18 cellular contexts compared by ENCODE assay signal in the genomic region with DNA sequence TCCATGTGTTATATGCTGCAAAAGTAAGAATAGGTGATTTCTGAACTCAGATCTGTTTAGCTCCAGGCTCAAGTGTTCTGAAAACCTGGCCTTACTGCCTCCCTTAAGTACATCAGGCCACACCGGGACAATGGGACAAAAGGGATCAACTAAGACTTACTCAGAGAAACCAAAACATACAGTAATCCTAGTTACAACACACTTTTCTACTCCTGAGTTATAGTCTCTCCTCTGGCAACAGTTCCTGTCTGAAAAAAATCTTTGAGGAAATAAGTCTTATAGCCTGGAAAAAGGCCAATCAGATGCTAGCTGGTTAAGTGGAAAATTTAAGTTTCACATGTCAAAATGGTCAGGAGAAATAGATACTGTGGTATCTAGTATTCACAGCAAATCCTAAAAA. TPM values are rescaled to one million over a fixed set of nuclear protein-coding genes. Genes with fewer than 3 reads are reported as not detected.
A peak's percentile ranks its signal among the peaks of the same experiment; 100 is the strongest.
DNase-seq lines count a peak whose midpoint lies in the region; ATAC-seq, FAIRE-seq and TF ChIP-seq lines count a peak whose summit lies in the region.
"Had no signal": no experiment of that assay in that cellular context is flagged by ENCODE, and none has a peak within 500 bp of the region (broad histone marks: within the 10 kb centered on the region; RNA-seq: fewer than 3 reads in every experiment).

No MANE protein-coding gene starts in this region.

- H3K4me3 ChIP-seq in CD8-positive, alpha-beta memory T cell (ENCODE audit: low read length), result no peak overlapping the region
- H3K4me3 ChIP-seq in astrocyte of the spinal cord (ENCODE audit: low read depth, low read length), result no peak overlapping the region
- H3K4me3 ChIP-seq in keratinocyte (ENCODE audit: control insufficient read depth in 2 of 3, extremely low read depth in 1 of 3, insufficient read depth in 2 of 3, low read depth in 1 of 3, low read length in 3 of 3), result no peak overlapping the region
- H3K4me3 ChIP-seq: GM12878, lower lobe of right lung, prostate gland had no signal

- no peaks in the 10 kb centered on the region for H4K20me1 ChIP-seq in keratinocyte (ENCODE audit: control insufficient read depth, extremely low read depth, insufficient read depth, low read length)

- H3K4me1 ChIP-seq in CD8-positive, alpha-beta memory T cell (ENCODE audit: insufficient read depth, low read length), result peaks cover 23% of the 10 kb centered on the region
- H3K4me1 ChIP-seq in keratinocyte (ENCODE audit: control insufficient read depth, extremely low read depth, insufficient read depth, low read length), result peaks cover 38% of the 10 kb centered on the region

- no peaks in the 10 kb centered on the region for H3K27me3 ChIP-seq in CD8-positive, alpha-beta memory T cell (ENCODE audit: insufficient read depth, low read length, poor library complexity, severe bottlenecking)
- H3K27me3 ChIP-seq in keratinocyte (ENCODE audit: control insufficient read depth, extremely low read depth, insufficient read depth, low read length), result no peaks in the 10 kb centered on the region

- no peak for TF ChIP-seq CTCF in HFFc6 (IDR thresholded peaks at IDR 0.05)
- no peak for TF ChIP-seq CTCF in astrocyte of the spinal cord (IDR thresholded peaks at IDR 0.05; ENCODE audit: low read depth, low read length)
- TF ChIP-seq CTCF in keratinocyte (optimal IDR thresholded peaks at IDR 0.05 in 1 of 3, IDR thresholded peaks at IDR 0.05 in 1 of 3, conservative IDR thresholded peaks at IDR 0.05 in 1 of 3; ENCODE audit: extremely low read depth in 1 of 3, insufficient read depth in 2 of 3, low read length in 3 of 3), result no peak

- H3K27ac Mint-ChIP-seq in CD8-positive, alpha-beta memory T cell, result peak overlapping the region in 5 of 8 donors; percentile 5 to 58 (median 43)
- peak overlapping the region; percentile 82 for H3K27ac Mint-ChIP-seq in HFFc6
- H3K27ac Mint-ChIP-seq: H9 had no signal

- peaks cover 20% of the 10 kb centered on the region for H3K36me3 ChIP-seq in CD8-positive, alpha-beta memory T cell (ENCODE audit: insufficient read depth, low read length)
- H3K36me3 ChIP-seq in keratinocyte (ENCODE audit: control insufficient read depth in 2 of 2, extremely low read depth in 1 of 2, insufficient read depth in 2 of 2, low read length in 2 of 2), result peaks cover 4 to 19% of the 10 kb centered on the region in 2 experiments
- H3K36me3 ChIP-seq: prostate gland had no signal

- H3K27me3 Mint-ChIP-seq in CD8-positive, alpha-beta memory T cell, result no peaks in the 10 kb centered on the region
- peaks cover 2% of the 10 kb centered on the region for H3K27me3 Mint-ChIP-seq in HFFc6 (ENCODE audit: insufficient read depth)

- no peaks in the 10 kb centered on the region for H3K9me1 ChIP-seq in keratinocyte (ENCODE audit: control insufficient read depth, extremely low read depth, insufficient read depth, low read length)

- H3K36me3 Mint-ChIP-seq in CD8-positive, alpha-beta memory T cell, result peaks cover 20 to 71% (median 24%) of the 10 kb centered on the region in 3 donors
- H3K36me3 Mint-ChIP-seq in HFFc6 (ENCODE audit: low read depth), result peaks cover 65% of the 10 kb centered on the region

- H3K79me2 ChIP-seq in keratinocyte (ENCODE audit: control insufficient read depth, insufficient read depth, low read length), result peaks cover 50% of the 10 kb centered on the region

- in situ Hi-C loops in astrocyte of the spinal cord (cut with HindIII; ENCODE audit: low sequenced_read_pairs), result no loop called here

- no peak overlapping the region for H3K4me3 Mint-ChIP-seq in CD8-positive, alpha-beta memory T cell
- H3K4me3 Mint-ChIP-seq in HFFc6, result no peak overlapping the region
- H3K4me3 Mint-ChIP-seq: H9 had no signal

- H3K27ac ChIP-seq in CD8-positive, alpha-beta memory T cell (ENCODE audit: low read depth, low read length), result no peak overlapping the region
- H3K27ac ChIP-seq in keratinocyte (ENCODE audit: control insufficient read depth, insufficient read depth, low read length), result peak overlapping the region; percentile 40
- H3K27ac ChIP-seq: lower lobe of right lung, prostate gland had no signal

- no peak overlapping the region for H3K9ac ChIP-seq in keratinocyte (ENCODE audit: control insufficient read depth, extremely low read depth, insufficient read depth, low read length)

- peaks cover 37 to 75% (median 72%) of the 10 kb centered on the region in 3 donors for H3K4me1 Mint-ChIP-seq in CD8-positive, alpha-beta memory T cell
- peaks cover 87% of the 10 kb centered on the region for H3K4me1 Mint-ChIP-seq in HFFc6 (ENCODE audit: low read depth)

- no peak for DNase-seq in CD8-positive, alpha-beta memory T cell
- DNase-seq in HFFc6, result peak; percentile 15
- peak; percentile 38 for DNase-seq in astrocyte of the spinal cord (ENCODE audit: low read depth, low spot score)
- no peak for DNase-seq in keratinocyte (ENCODE audit: low read depth, low spot score)
- DNase-seq in SIG-M5 (lab: John Stamatoyannopoulos, UW), result no peak
- DNase-seq: cortex of kidney; H9; Kasumi-1; lower lobe of right lung; NCI-H226; RPMI8226; stimulated activated CD4-positive, alpha-beta T cell treated with anti-CD3 and anti-CD28 coated beads, Interleukin-4, amount 100 ng/mL, for 4 hours; substantia nigra had no signal

- H3K9me3 ChIP-seq in CD8-positive, alpha-beta memory T cell (ENCODE audit: low read length), result no peaks in the 10 kb centered on the region
- H3K9me3 ChIP-seq in keratinocyte (ENCODE audit: control insufficient read depth, low read depth, low read length), result no peaks in the 10 kb centered on the region
- H3K9me3 ChIP-seq: lower lobe of right lung, prostate gland had no signal

- no peak overlapping the region for H2AFZ ChIP-seq in keratinocyte (ENCODE audit: control insufficient read depth, low read length)

- FAIRE-seq in keratinocyte (lab: Jason Lieb, UNC), result no peak
- FAIRE-seq: D721Med, GM12878 had no signal

- dilution Hi-C loops in keratinocyte (cut with MboI; ENCODE audit: extremely low pct_ligation_motif_present, low sequenced_read_pairs), result no loop called here

- POLR2A ChIA-PET in CD8-positive, alpha-beta memory T cell (lab: Charles Lee), result no interaction called here

- H3K4me2 ChIP-seq in keratinocyte (ENCODE audit: control insufficient read depth, extremely low read depth, insufficient read depth, low read depth, low read length), result no peak overlapping the region

- CTCF ChIA-PET in CD8-positive, alpha-beta memory T cell (lab: Charles Lee), result interaction anchor here (1.1 kb wide), 1 partner anchor 8 kb away, joined by 4 read pairs; a partner anchor contains a TSS

- ATAC-seq in GM19351 (IDR thresholded peaks at IDR 0.05; ENCODE audit: unreplicated experiment) (no peak), HG03460 (IDR thresholded peaks at IDR 0.05; ENCODE audit: unreplicated experiment) (no peak)
- ATAC-seq: GM12878, lower lobe of right lung had no signal

- peaks cover 0 to 2% (median 0%) of the 10 kb centered on the region in 5 donors for H3K9me3 Mint-ChIP-seq in CD8-positive, alpha-beta memory T cell
- peaks cover 25% of the 10 kb centered on the region for H3K9me3 Mint-ChIP-seq in HFFc6

RNA-seq across cellular contexts. Expression of a gene that starts 5.6 kb away (rescaled TPM):
- total RNA-seq in CD8-positive, alpha-beta memory T cell, result 100 to 1,000 TPM in 1 of 2 experiments, 10 to 100 TPM in 1; 93.0 to 100 TPM
- 116 TPM for polyA plus RNA-seq in CD8-positive, alpha-beta memory T cell
- 10 to 100 TPM; 56.8 to 77.7 (median 65.7) TPM for total RNA-seq in HFFc6 (2021; fragmentation: NEBNext Ultra II Directional; extraction: Animal tissue kit (Norgen Biotek cat#: 25700))
- polyA plus RNA-seq in keratinocyte, result 63.7 to 119 TPM (median 69.4 TPM) in 3 replicates
- 127 TPM for polyA plus RNA-seq in keratinocyte (2011; ENCODE audit: low read depth)
- 62.3 and 96.8 TPM in 2 replicates for polyA plus RNA-seq in keratinocyte (2011; cell fraction: cytosol; rRNA removed)
- 19.0 and 25.9 TPM in 2 replicates for polyA plus RNA-seq in keratinocyte (2011; cell fraction: nucleus; rRNA removed)
- polyA plus RNA-seq in keratinocyte (2012; ENCODE audit: low replicate concordance), result 86.7 and 106 TPM in 2 replicates
- 10.1 to 20.4 TPM (median 10.4 TPM) in 3 replicates for polyA minus RNA-seq in keratinocyte
- polyA minus RNA-seq in keratinocyte (2011; cell fraction: cytosol; rRNA and poly(A)+ RNA removed), result 31.8 TPM
- 4.5 and 7.4 TPM in 2 replicates for polyA minus RNA-seq in keratinocyte (2011; cell fraction: nucleus; rRNA and poly(A)+ RNA removed)

RNA-seq across cellular contexts. Expression of a gene that starts 8.1 kb away (rescaled TPM):
- 10 to 100 TPM; 21.9 to 22.1 TPM for total RNA-seq in CD8-positive, alpha-beta memory T cell
- 8.5 TPM for polyA plus RNA-seq in CD8-positive, alpha-beta memory T cell
- total RNA-seq in HFFc6 (2021; fragmentation: NEBNext Ultra II Directional; extraction: Animal tissue kit (Norgen Biotek cat#: 25700)), result 10 to 100 TPM; 30.1 to 46.3 (median 40.5) TPM
- polyA plus RNA-seq in keratinocyte, result 9.5 to 14.7 TPM (median 11.1 TPM) in 3 replicates
- polyA plus RNA-seq in keratinocyte (2011; ENCODE audit: low read depth), result 75.1 TPM
- 3.9 and 8.9 TPM in 2 replicates for polyA plus RNA-seq in keratinocyte (2011; cell fraction: cytosol; rRNA removed)
- polyA plus RNA-seq in keratinocyte (2011; cell fraction: nucleus; rRNA removed), result 17.1 and 23.4 TPM in 2 replicates
- polyA plus RNA-seq in keratinocyte (2012; ENCODE audit: low replicate concordance), result 9.5 and 10.9 TPM in 2 replicates
- 5.5 to 39.2 TPM (median 20.5 TPM) in 3 replicates for polyA minus RNA-seq in keratinocyte
- 11.5 TPM for polyA minus RNA-seq in keratinocyte (2011; cell fraction: cytosol; rRNA and poly(A)+ RNA removed)
- 44.3 and 71.9 TPM in 2 replicates for polyA minus RNA-seq in keratinocyte (2011; cell fraction: nucleus; rRNA and poly(A)+ RNA removed)

RNA-seq across cellular contexts. Expression of a gene that starts 20.4 kb away (rescaled TPM):
- total RNA-seq in CD8-positive, alpha-beta memory T cell, result 100 to 1,000 TPM; 101 to 113 TPM
- 153 TPM for polyA plus RNA-seq in CD8-positive, alpha-beta memory T cell
- total RNA-seq in HFFc6 (2021; fragmentation: NEBNext Ultra II Directional; extraction: Animal tissue kit (Norgen Biotek cat#: 25700)), result 100 to 1,000 TPM; 141 to 176 (median 160) TPM
- polyA plus RNA-seq in keratinocyte, result 74.1 to 149 TPM (median 97.4 TPM) in 3 replicates
- 212 TPM for polyA plus RNA-seq in keratinocyte (2011; ENCODE audit: low read depth)
- polyA plus RNA-seq in keratinocyte (2011; cell fraction: cytosol; rRNA removed), result 59.7 and 73.4 TPM in 2 replicates
- polyA plus RNA-seq in keratinocyte (2011; cell fraction: nucleus; rRNA removed), result 46.3 and 107 TPM in 2 replicates
- 78.9 and 121 TPM in 2 replicates for polyA plus RNA-seq in keratinocyte (2012; ENCODE audit: low replicate concordance)
- 3.0 to 28.5 TPM (median 9.5 TPM) in 3 replicates for polyA minus RNA-seq in keratinocyte
- 21.9 TPM for polyA minus RNA-seq in keratinocyte (2011; cell fraction: cytosol; rRNA and poly(A)+ RNA removed)
- 25.4 and 48.1 TPM in 2 replicates for polyA minus RNA-seq in keratinocyte (2011; cell fraction: nucleus; rRNA and poly(A)+ RNA removed)

Comparison
In these comparisons a context has a peak if more than half of its experiments do, and no peak if none do; other contexts are left out.
1. DNase-seq: peak in HFFc6 (single experiment) and astrocyte of the spinal cord (single experiment); none in CD8-positive, alpha-beta memory T cell (0 of 5), keratinocyte (single experiment) and SIG-M5 (single experiment).